ENCODE assay signal across 26 cellular contexts in genomic region chr20:47251154-47252020, GRCh38.
DNase-seq lines count a peak whose midpoint lies in the region; ATAC-seq, FAIRE-seq and TF ChIP-seq lines count a peak whose summit lies in the region.
"Had no signal": no experiment of that assay in that cellular context is flagged by ENCODE, and none has a peak within 500 bp of the region (broad histone marks: within the 10 kb centered on the region; RNA-seq: fewer than 3 reads in every experiment).

No MANE protein-coding gene starts in this region.

- no peaks in the 10 kb centered on the region for H3K9me3 Mint-ChIP-seq in stimulated activated effector memory CD8-positive, alpha-beta T cell treated with anti-CD3 and anti-CD28 coated beads, Interleukin-12 subunit alpha, Interleukin-12 subunit beta, amount 100 ng/mL, for 72 hours
- no peaks in the 10 kb centered on the region for H3K9me3 Mint-ChIP-seq in MCF 10A (ENCODE audit: unreplicated experiment)
- H3K9me3 Mint-ChIP-seq: CD14-positive monocyte, HFFc6, IgD-negative memory B cell, T-cell had no signal

- intact Hi-C loops in cardiac septum (cut with DNase I): no loop called here
- intact Hi-C loops in left cardiac atrium (cut with DNase I): no loop called here
- intact Hi-C loops in K562 (cut with micrococcal nuclease): no loop called here
- intact Hi-C loops in MCF 10A (cut with micrococcal nuclease): no loop called here

- POLR2A ChIA-PET in K562 (lab: Yijun Ruan, JAX): no interaction called here
- POLR2A ChIA-PET in MCF 10A (lab: Yijun Ruan, JAX): interaction anchor here (1.1 kb wide), 1 partner anchor 12 kb away, joined by 4 read pairs; no protein-coding TSS in a partner anchor

- H3K79me2 ChIP-seq in Karpas-422 (ENCODE audit: low read length) (peaks cover 73% of the 10 kb centered on the region), K562 (ENCODE audit: control insufficient read depth, insufficient read depth, low read length) (peaks cover 93% of the 10 kb centered on the region)

- CTCF ChIA-PET in K562 (lab: Yijun Ruan, JAX; ENCODE audit: low intra/inter-chr PET ratio): no interaction called here
- CTCF ChIA-PET in MCF 10A (lab: Yijun Ruan, JAX): interaction anchor here (0.6 to 1.2 kb wide), 5 partner anchors 8 to 502 kb away, joined by 3 to 7 read pairs (median 5); no protein-coding TSS in a partner anchor

- H3K4me2 ChIP-seq in Karpas-422 (ENCODE audit: low read depth, low read length, poor library complexity, severe bottlenecking) (no peak overlapping the region), K562 (ENCODE audit: insufficient read depth, low read length) (no peak overlapping the region)

- H3K4me3 Mint-ChIP-seq in stimulated activated effector memory CD8-positive, alpha-beta T cell treated with anti-CD3 and anti-CD28 coated beads, Interleukin-12 subunit alpha, Interleukin-12 subunit beta, amount 100 ng/mL, for 72 hours: no peak overlapping the region
- H3K4me3 Mint-ChIP-seq in MCF 10A (ENCODE audit: unreplicated experiment): no peak overlapping the region
- H3K4me3 Mint-ChIP-seq: CD14-positive monocyte, HFFc6, T-cell had no signal

- peak overlapping the region; percentile 23 for H3K27ac Mint-ChIP-seq in stimulated activated effector memory CD8-positive, alpha-beta T cell treated with anti-CD3 and anti-CD28 coated beads, Interleukin-12 subunit alpha, Interleukin-12 subunit beta, amount 100 ng/mL, for 72 hours
- no peak overlapping the region for H3K27ac Mint-ChIP-seq in MCF 10A (ENCODE audit: low read depth, unreplicated experiment)
- H3K27ac Mint-ChIP-seq: HFFc6, IgD-negative memory B cell, T-cell had no signal

- H2AFZ ChIP-seq in Karpas-422 (ENCODE audit: low read length) (no peak overlapping the region), K562 (ENCODE audit: low read depth, low read length) (no peak overlapping the region)

- no peak overlapping the region for H3K4me3 ChIP-seq in Karpas-422 (ENCODE audit: low read length)
- H3K4me3 ChIP-seq in K562: no peak overlapping the region
- no peak overlapping the region for H3K4me3 ChIP-seq in BE2C (ENCODE audit: low read depth, low read length)
- H3K4me3 ChIP-seq: SJCRH30 had no signal

- H3K4me1 ChIP-seq in Karpas-422 (ENCODE audit: low read length) (peaks cover 18% of the 10 kb centered on the region), K562 (replicated peaks in 1 of 2; ENCODE audit: control insufficient read depth in 2 of 2, insufficient read depth in 2 of 2, low read length in 2 of 2) (peaks cover 10 to 17% of the 10 kb centered on the region in 2 experiments; a peak in 3 of 5 replicates), BE2C (peaks cover 3% of the 10 kb centered on the region; the same call in 1 of the 2 replicates)
- H3K4me1 ChIP-seq: SJCRH30 had no signal

- in situ Hi-C loops in K562 (cut with MboI): no loop called here

- H3K4me1 Mint-ChIP-seq in stimulated activated effector memory CD8-positive, alpha-beta T cell treated with anti-CD3 and anti-CD28 coated beads, Interleukin-12 subunit alpha, Interleukin-12 subunit beta, amount 100 ng/mL, for 72 hours: no peaks in the 10 kb centered on the region
- H3K4me1 Mint-ChIP-seq in MCF 10A (ENCODE audit: insufficient read depth, unreplicated experiment): no peaks in the 10 kb centered on the region
- H3K4me1 Mint-ChIP-seq: CD14-positive monocyte had no signal

- no peak for TF ChIP-seq RAD21 in K562 (CRISPR knock-in tag; conservative IDR thresholded peaks at IDR 0.05 in 1 of 2, IDR thresholded peaks at IDR 0.05 in 1 of 2)

- TF ChIP-seq CTCF in K562 (IDR thresholded peaks at IDR 0.05 in 2 of 3, conservative IDR thresholded peaks at IDR 0.05 in 1 of 3; ENCODE audit: insufficient read depth in 2 of 3, low read depth in 1 of 3, low read length in 3 of 3) (no peak), MCF 10A (IDR thresholded peaks at IDR 0.05; ENCODE audit: unreplicated experiment) (no peak), BE2C (IDR thresholded peaks at IDR 0.05; ENCODE audit: low read depth, low read length) (no peak)

- H3K9me3 ChIP-seq in Karpas-422 (ENCODE audit: low read length) (no peaks in the 10 kb centered on the region), K562 (replicated peaks; ENCODE audit: control insufficient read depth, insufficient read depth, low read depth, low read length) (no peaks in the 10 kb centered on the region), BE2C (no peaks in the 10 kb centered on the region)
- H3K9me3 ChIP-seq: SJCRH30 had no signal

- H3K36me3 ChIP-seq in Karpas-422 (ENCODE audit: insufficient read depth, low read length): peaks cover 62% of the 10 kb centered on the region
- H3K36me3 ChIP-seq in K562 (ENCODE audit: control insufficient read depth, insufficient read depth, low read length): peaks cover 93% of the 10 kb centered on the region
- H3K36me3 ChIP-seq in BE2C: peaks cover 67% of the 10 kb centered on the region

- H4K20me1 ChIP-seq in Karpas-422 (ENCODE audit: insufficient read depth, low read depth, low read length) (peaks cover 8% of the 10 kb centered on the region; the same call in 1 of the 2 replicates), K562 (replicated peaks; ENCODE audit: control insufficient read depth, insufficient read depth, low read length) (no peaks in the 10 kb centered on the region; the same call in 1 of the 2 replicates)

- DNase-seq in cardiac septum (ENCODE audit: low spot score): peak; percentile 39
- DNase-seq in left cardiac atrium: no peak
- DNase-seq in Karpas-422: no peak
- no peak for DNase-seq in K562 (ENCODE audit: extremely low read depth in 1 of 4, low spot score in 3 of 4)
- no peak for DNase-seq in stimulated activated effector memory CD8-positive, alpha-beta T cell treated with anti-CD3 and anti-CD28 coated beads, Interleukin-12 subunit alpha, Interleukin-12 subunit beta, amount 100 ng/mL, for 72 hours (ENCODE audit: low spot score in 2 of 2)
- DNase-seq in MCF 10A (ENCODE audit: unreplicated experiment): no peak
- DNase-seq in BE2C: no peak
- DNase-seq in NOMO-1 treated with DMSO at 0.1 percent for 48 hours (lab: John Stamatoyannopoulos, UW; ENCODE audit: unreplicated experiment): no peak
- DNase-seq: 8988T; AML-193; GF-D8; HFFc6; MM.1S; NCI-H1048; NCI-H1417 treated with DMSO at 0.1 percent for 48 hours; NCI-H187; NCI-H2227 treated with DMSO at 0.1 percent for 48 hours; NCI-H510A treated with DMSO at 0.1 percent for 48 hours; NCI-H748 treated with DMSO at 0.1 percent for 48 hours; NK-92 treated with Interleukin-12 subunit alpha and Interleukin-12 subunit beta, amount 100 ng/mL, for 24 hours; SJCRH30; T-cell had no signal

- no peak for TF ChIP-seq POLR2A in K562 (conservative IDR thresholded peaks at IDR 0.05)

- H3K27me3 Mint-ChIP-seq in MCF 10A (ENCODE audit: insufficient read depth, unreplicated experiment): no peaks in the 10 kb centered on the region
- H3K27me3 Mint-ChIP-seq: IgD-negative memory B cell, T-cell had no signal

- H3K27ac ChIP-seq in Karpas-422 (ENCODE audit: low read length) (0 out of 2 replicates have a peak overlapping the region, but pooled peaks have one; percentile 8), K562 (ENCODE audit: extremely low read depth, low read depth, low read length) (no peak overlapping the region)
- H3K27ac ChIP-seq: SJCRH30 had no signal

- BruUV-seq in K562 (replicated peaks; lab: Mats Ljungman, UMichigan) (no TSS peak), MCF 10A (replicated peaks; lab: Mats Ljungman, UMichigan) (no TSS peak)

- ATAC-seq in left cardiac atrium (no peak), K562 (no peak)
- no peak for ATAC-seq in stimulated activated effector memory CD8-positive, alpha-beta T cell treated with anti-CD3 and anti-CD28 coated beads, Interleukin-12 subunit alpha, Interleukin-12 subunit beta, amount 100 ng/mL, for 72 hours
- ATAC-seq: Panc1, T-cell had no signal

- 94% methylated on average over 13 of the region's 19 CpGs for WGBS in K562 (ENCODE audit: insufficient coverage, low coverage, missing lambda C conversion rate)

- no peaks in the 10 kb centered on the region for H3K27me3 ChIP-seq in Karpas-422 (ENCODE audit: low read length)
- H3K27me3 ChIP-seq in K562 (ENCODE audit: control insufficient read depth in 2 of 2, insufficient read depth in 2 of 2, low read length in 2 of 2): no peaks in the 10 kb centered on the region
- no peaks in the 10 kb centered on the region for H3K27me3 ChIP-seq in BE2C
- H3K27me3 ChIP-seq: SJCRH30 had no signal

- H3K9me2 ChIP-seq in Karpas-422 (replicated peaks; ENCODE audit: insufficient read depth, low read length): no peaks in the 10 kb centered on the region

- H3K9ac ChIP-seq in Karpas-422 (ENCODE audit: low read length) (no peak overlapping the region), K562 (ENCODE audit: insufficient read depth in 1 of 2, low read depth in 2 of 2, low read length in 2 of 2) (no peak overlapping the region)

- no peak for TF ChIP-seq EP300 in K562 (IDR thresholded peaks at IDR 0.05; ENCODE audit: low read length)

- no peak for FAIRE-seq in K562 (lab: Jason Lieb, UNC)
- FAIRE-seq: H54 had no signal

- H3K36me3 Mint-ChIP-seq in stimulated activated effector memory CD8-positive, alpha-beta T cell treated with anti-CD3 and anti-CD28 coated beads, Interleukin-12 subunit alpha, Interleukin-12 subunit beta, amount 100 ng/mL, for 72 hours: peaks cover 96% of the 10 kb centered on the region
- H3K36me3 Mint-ChIP-seq in MCF 10A (ENCODE audit: insufficient read depth, unreplicated experiment): peaks cover 95% of the 10 kb centered on the region

- no peaks in the 10 kb centered on the region for H3K9me1 ChIP-seq in K562 (ENCODE audit: control insufficient read depth, insufficient read depth, low read length)

TF ChIP-seq in K562, 482 proteins besides CTCF, POLR2A, EP300 and RAD21 (continues in another document):
- TF ChIP-seq POLR2G (IDR thresholded peaks at IDR 0.05; ENCODE audit: low read depth, low read length): peak; percentile 41; the same call in 1 of the 2 replicates
